2 cellular contexts compared by ENCODE assay signal in the genomic region with DNA sequence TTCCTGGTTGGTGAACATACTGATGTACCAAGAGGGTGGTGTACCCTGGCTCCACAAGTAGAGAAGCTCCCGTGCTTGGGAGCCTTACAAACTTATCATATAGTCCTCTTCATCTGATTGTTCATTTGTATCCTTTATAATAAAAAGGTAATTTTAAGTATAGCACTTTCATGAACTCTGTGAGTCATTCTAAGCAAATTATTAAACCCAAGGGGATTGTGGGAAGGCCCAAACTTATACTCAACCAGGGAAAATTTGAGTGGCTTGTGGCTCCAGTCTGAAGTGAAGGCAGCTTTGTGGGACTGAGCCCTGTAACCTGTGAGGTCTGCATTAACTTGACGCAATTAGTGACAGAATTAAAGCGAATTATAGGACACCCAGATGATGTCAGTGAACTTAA.
TF ChIP-seq lines count a peak whose summit lies in the region.

No MANE protein-coding gene starts in this region.

TF ChIP-seq in SK-N-SH, 30 proteins besides CTCF, POLR2A, EP300 and RAD21 (continued from another document):
- TF ChIP-seq, protein P1, sequence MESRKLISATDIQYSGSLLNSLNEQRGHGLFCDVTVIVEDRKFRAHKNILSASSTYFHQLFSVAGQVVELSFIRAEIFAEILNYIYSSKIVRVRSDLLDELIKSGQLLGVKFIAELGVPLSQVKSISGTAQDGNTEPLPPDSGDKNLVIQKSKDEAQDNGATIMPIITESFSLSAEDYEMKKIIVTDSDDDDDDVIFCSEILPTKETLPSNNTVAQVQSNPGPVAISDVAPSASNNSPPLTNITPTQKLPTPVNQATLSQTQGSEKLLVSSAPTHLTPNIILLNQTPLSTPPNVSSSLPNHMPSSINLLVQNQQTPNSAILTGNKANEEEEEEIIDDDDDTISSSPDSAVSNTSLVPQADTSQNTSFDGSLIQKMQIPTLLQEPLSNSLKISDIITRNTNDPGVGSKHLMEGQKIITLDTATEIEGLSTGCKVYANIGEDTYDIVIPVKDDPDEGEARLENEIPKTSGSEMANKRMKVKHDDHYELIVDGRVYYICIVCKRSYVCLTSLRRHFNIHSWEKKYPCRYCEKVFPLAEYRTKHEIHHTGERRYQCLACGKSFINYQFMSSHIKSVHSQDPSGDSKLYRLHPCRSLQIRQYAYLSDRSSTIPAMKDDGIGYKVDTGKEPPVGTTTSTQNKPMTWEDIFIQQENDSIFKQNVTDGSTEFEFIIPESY (IDR thresholded peaks at IDR 0.05; ENCODE audit: borderline replicate concordance, low read depth) = no peak
- 0 out of 2 replicates have a peak, but pooled peaks have one; percentile 4 for TF ChIP-seq FOSL2 (IDR thresholded peaks at IDR 0.05; ENCODE audit: borderline replicate concordance, low read depth)
TF ChIP-seq in SK-N-SH: peak in this region for 1.

TF ChIP-seq in SK-N-SH treated with all-trans-retinoic acid at 6 μM for 48 hours, 23 proteins besides CTCF, POLR2A, EP300 and RAD21 (continued from another document):
- TF ChIP-seq CREB5 (CRISPR knock-in tag; IDR thresholded peaks at IDR 0.05; ENCODE audit: low read depth) = no peak
- TF ChIP-seq, protein P2, sequence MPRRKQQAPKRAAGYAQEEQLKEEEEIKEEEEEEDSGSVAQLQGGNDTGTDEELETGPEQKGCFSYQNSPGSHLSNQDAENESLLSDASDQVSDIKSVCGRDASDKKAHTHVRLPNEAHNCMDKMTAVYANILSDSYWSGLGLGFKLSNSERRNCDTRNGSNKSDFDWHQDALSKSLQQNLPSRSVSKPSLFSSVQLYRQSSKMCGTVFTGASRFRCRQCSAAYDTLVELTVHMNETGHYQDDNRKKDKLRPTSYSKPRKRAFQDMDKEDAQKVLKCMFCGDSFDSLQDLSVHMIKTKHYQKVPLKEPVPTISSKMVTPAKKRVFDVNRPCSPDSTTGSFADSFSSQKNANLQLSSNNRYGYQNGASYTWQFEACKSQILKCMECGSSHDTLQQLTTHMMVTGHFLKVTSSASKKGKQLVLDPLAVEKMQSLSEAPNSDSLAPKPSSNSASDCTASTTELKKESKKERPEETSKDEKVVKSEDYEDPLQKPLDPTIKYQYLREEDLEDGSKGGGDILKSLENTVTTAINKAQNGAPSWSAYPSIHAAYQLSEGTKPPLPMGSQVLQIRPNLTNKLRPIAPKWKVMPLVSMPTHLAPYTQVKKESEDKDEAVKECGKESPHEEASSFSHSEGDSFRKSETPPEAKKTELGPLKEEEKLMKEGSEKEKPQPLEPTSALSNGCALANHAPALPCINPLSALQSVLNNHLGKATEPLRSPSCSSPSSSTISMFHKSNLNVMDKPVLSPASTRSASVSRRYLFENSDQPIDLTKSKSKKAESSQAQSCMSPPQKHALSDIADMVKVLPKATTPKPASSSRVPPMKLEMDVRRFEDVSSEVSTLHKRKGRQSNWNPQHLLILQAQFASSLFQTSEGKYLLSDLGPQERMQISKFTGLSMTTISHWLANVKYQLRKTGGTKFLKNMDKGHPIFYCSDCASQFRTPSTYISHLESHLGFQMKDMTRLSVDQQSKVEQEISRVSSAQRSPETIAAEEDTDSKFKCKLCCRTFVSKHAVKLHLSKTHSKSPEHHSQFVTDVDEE (CRISPR knock-in tag; IDR thresholded peaks at IDR 0.05) = no peak
- TF ChIP-seq ZC3H10 (CRISPR knock-in tag; IDR thresholded peaks at IDR 0.05) = no peak
- no peak for TF ChIP-seq ISL1 (CRISPR knock-in tag; IDR thresholded peaks at IDR 0.05)
- no peak for TF ChIP-seq ZNF565 (CRISPR knock-in tag; conservative IDR thresholded peaks at IDR 0.05; ENCODE audit: low read depth)
- no peak for TF ChIP-seq PPARA (CRISPR knock-in tag; IDR thresholded peaks at IDR 0.05; ENCODE audit: borderline replicate concordance)
- TF ChIP-seq OSR1 (CRISPR knock-in tag; IDR thresholded peaks at IDR 0.05) = no peak
- no peak for TF ChIP-seq BACH2 (CRISPR knock-in tag; IDR thresholded peaks at IDR 0.05; ENCODE audit: borderline replicate concordance)
- no peak for TF ChIP-seq CSDC2 (CRISPR knock-in tag; IDR thresholded peaks at IDR 0.05)
- TF ChIP-seq ZFP30 (CRISPR knock-in tag; IDR thresholded peaks at IDR 0.05) = no peak
- TF ChIP-seq GLIS3 (CRISPR knock-in tag; IDR thresholded peaks at IDR 0.05) = no peak
